In genomic region chr3:136811701-136812100, GRCh38 we compare ENCODE assay signal across 27 cellular contexts. TPM values are rescaled to one million over a fixed set of nuclear protein-coding genes. Genes with fewer than 3 reads are reported as not detected.
A peak's percentile ranks its signal among the peaks of the same experiment; 100 is the strongest.
DNase-seq lines count a peak whose midpoint lies in the region; FAIRE-seq and TF ChIP-seq lines count a peak whose summit lies in the region.
"Had no signal": no experiment of that assay in that cellular context is flagged by ENCODE, and none has a peak within 500 bp of the region (broad histone marks: within the 10 kb centered on the region; RNA-seq: fewer than 3 reads in every experiment).

No MANE protein-coding gene starts in this region.

- DNase-seq in H9 (peak; percentile 62), endodermal cell (peak; percentile 90), mesendoderm (peak; percentile 79), GM19239 (ENCODE audit: insufficient read length, low spot score) (no peak), spleen (no peak), midbrain (lab: John Stamatoyannopoulos, UW) (no peak)
- DNase-seq: 8988T; ACHN; BE2C; C1 segment of cervical spinal cord; CD4-positive, alpha-beta memory T cell; CD4-positive, CD25-positive, alpha-beta regulatory T cell; CD8-positive, alpha-beta memory T cell; COR-L47; DMS 273 treated with DMSO at 0.1 percent for 48 hours; DMS153; DMS79; DND-41; EL; GDM1 had no signal

- H3K36me3 ChIP-seq in HEK293 (ENCODE audit: control insufficient read depth in 2 of 2, insufficient read depth in 1 of 2, low read length in 2 of 2) = no peaks in the 10 kb centered on the region
- no peaks in the 10 kb centered on the region for H3K36me3 ChIP-seq in endodermal cell (ENCODE audit: control insufficient read depth, insufficient read depth, low read length)
- no peaks in the 10 kb centered on the region for H3K36me3 ChIP-seq in mesendoderm (ENCODE audit: control insufficient read depth, insufficient read depth, low read length)
- no peaks in the 10 kb centered on the region for H3K36me3 ChIP-seq in spleen
- H3K36me3 ChIP-seq: BE2C, BLaER1 had no signal

- H3K4ac ChIP-seq in H9 (ENCODE audit: low read depth, low read length) (no peak overlapping the region), mesendoderm (ENCODE audit: low read depth, low read length) (no peak overlapping the region)

- H3K9ac ChIP-seq in H9 (ENCODE audit: extremely low read depth, insufficient read length, low read length) (no peak overlapping the region), endodermal cell (ENCODE audit: extremely low read depth, low read length, poor library complexity, severe bottlenecking) (no peak overlapping the region), mesendoderm (ENCODE audit: low read length) (no peak overlapping the region)
- H3K9ac ChIP-seq: BLaER1 had no signal

- H3K9me3 ChIP-seq in H9 (ENCODE audit: control insufficient read depth, low read depth, low read length) (peaks cover 5% of the 10 kb centered on the region), HEK293 (ENCODE audit: control insufficient read depth, insufficient read depth, low read depth, low read length) (no peaks in the 10 kb centered on the region), endodermal cell (ENCODE audit: control insufficient read depth, low read length) (peaks cover 5% of the 10 kb centered on the region), spleen (peaks cover 0 to 11% (median 4%) of the 10 kb centered on the region in 8 donors)
- H3K9me3 ChIP-seq: BE2C had no signal

- no peak overlapping the region for H3K18ac ChIP-seq in H9 (ENCODE audit: insufficient read length, low read depth, low read length)
- no peak overlapping the region for H3K18ac ChIP-seq in mesendoderm (ENCODE audit: low read length)

- H4K8ac ChIP-seq in H9 (replicated peaks; ENCODE audit: insufficient read length, low read depth, low read length) (no peak overlapping the region), mesendoderm (ENCODE audit: low read depth, low read length) (no peak overlapping the region)

- H3K4me2 ChIP-seq in H9 (ENCODE audit: insufficient read depth, insufficient read length, low read length) = no peak overlapping the region
- H3K4me2 ChIP-seq in mesendoderm (ENCODE audit: low read length) = no peak overlapping the region
- H3K4me2 ChIP-seq: BLaER1 had no signal

- no peak overlapping the region for H3T11ph ChIP-seq in H9 (ENCODE audit: low read length)

- H3K4me1 ChIP-seq in H9 (ENCODE audit: insufficient read depth, low read length) = no peaks in the 10 kb centered on the region
- no peaks in the 10 kb centered on the region for H3K4me1 ChIP-seq in HEK293 (ENCODE audit: control insufficient read depth, insufficient read depth, low read length)
- H3K4me1 ChIP-seq in endodermal cell (ENCODE audit: control insufficient read depth, insufficient read depth, low read length) = no peaks in the 10 kb centered on the region
- no peaks in the 10 kb centered on the region for H3K4me1 ChIP-seq in mesendoderm (ENCODE audit: control insufficient read depth, low read depth, low read length)
- H3K4me1 ChIP-seq in spleen = no peaks in the 10 kb centered on the region
- H3K4me1 ChIP-seq: BE2C, BLaER1 had no signal

- no peak for TF ChIP-seq CTCF in H9 (conservative IDR thresholded peaks at IDR 0.05)
- TF ChIP-seq CTCF in HEK293 (tag by site-specific recombination; IDR thresholded peaks at IDR 0.05) = no peak
- TF ChIP-seq CTCF in endodermal cell (conservative IDR thresholded peaks at IDR 0.05) = no peak
- TF ChIP-seq CTCF in spleen (IDR thresholded peaks at IDR 0.05 in 8 of 11, conservative IDR thresholded peaks at IDR 0.05 in 3 of 11) = no peak

- CTCF ChIA-PET in HEK293 (lab: Yijun Ruan, JAX) = no interaction called here

- no peak overlapping the region for H4K91ac ChIP-seq in H9 (ENCODE audit: insufficient read length, low read depth, low read length)

- no CpG with 5 or more reads among the region's 3 CpGs for WGBS in H9 (ENCODE audit: extremely low coverage, insufficient read length, low lambda C conversion rate)
- 86 to 90% methylated on average over 1 to 3 of the region's 3 CpGs for WGBS in endodermal cell (ENCODE audit: insufficient coverage in 1 of 2, insufficient read length in 1 of 2), 2 experiments
- WGBS in mesendoderm (ENCODE audit: extremely low coverage, insufficient coverage, low lambda C conversion rate) = no CpG with 5 or more reads among the region's 3 CpGs
- 92 to 100% (median 97%) methylated on average over 3 of the region's 3 CpGs for WGBS in spleen, 5 donors

- H3K4me3 Mint-ChIP-seq in H9 (no peak overlapping the region), endodermal cell (no peak overlapping the region)
- H3K4me3 Mint-ChIP-seq: CD14-positive monocyte; CD4-positive, alpha-beta memory T cell; CD8-positive, alpha-beta memory T cell had no signal

- H4K5ac ChIP-seq in H9 (ENCODE audit: insufficient read length, low read depth, low read length) = no peak overlapping the region
- no peak overlapping the region for H4K5ac ChIP-seq in mesendoderm (ENCODE audit: low read length)

- no peak overlapping the region for H2BK12ac ChIP-seq in H9 (ENCODE audit: insufficient read length, low read depth, low read length)

- no peaks in the 10 kb centered on the region for H3K23me2 ChIP-seq in H9 (ENCODE audit: insufficient read length, low read depth, low read length, poor library complexity, severe bottlenecking)

- H2BK15ac ChIP-seq in H9 (ENCODE audit: low read depth, low read length) (no peak overlapping the region), mesendoderm (replicated peaks; ENCODE audit: low read depth) (no peak overlapping the region)

- H3K4me3 ChIP-seq in HEK293 (ENCODE audit: low read depth, low read length) = no peak overlapping the region
- H3K4me3 ChIP-seq in endodermal cell (ENCODE audit: low read length) = no peak overlapping the region
- H3K4me3 ChIP-seq in mesendoderm (ENCODE audit: low read length) = no peak overlapping the region
- no peak overlapping the region for H3K4me3 ChIP-seq in spleen
- H3K4me3 ChIP-seq: BLaER1, GM12878 had no signal

- H3K14ac ChIP-seq in H9 (ENCODE audit: insufficient read depth, low read length) = no peak overlapping the region

- H3K27me3 ChIP-seq in H9 (ENCODE audit: insufficient read depth, low read length) (no peaks in the 10 kb centered on the region), endodermal cell (ENCODE audit: control insufficient read depth, insufficient read depth, low read length, poor library complexity, severe bottlenecking) (peaks cover 2% of the 10 kb centered on the region), mesendoderm (ENCODE audit: insufficient read depth, low read length, poor library complexity) (no peaks in the 10 kb centered on the region), spleen (replicated peaks in 1 of 7) (no peaks in the 10 kb centered on the region)
- H3K27me3 ChIP-seq: BE2C, BLaER1 had no signal

- intact Hi-C loops in spleen (cut with DNase I; ENCODE audit: low total_unique reads) = no loop called here

- H3K4me1 Mint-ChIP-seq in H9 = no peaks in the 10 kb centered on the region
- no peaks in the 10 kb centered on the region for H3K4me1 Mint-ChIP-seq in endodermal cell
- H3K4me1 Mint-ChIP-seq: CD14-positive monocyte; CD4-positive, alpha-beta memory T cell; CD4-positive, CD25-positive, alpha-beta regulatory T cell; CD8-positive, alpha-beta memory T cell had no signal

- H3K23ac ChIP-seq in H9 (ENCODE audit: insufficient read length, low read depth, low read length) (no peak overlapping the region), mesendoderm (ENCODE audit: low read length) (no peak overlapping the region)

- no peaks in the 10 kb centered on the region for H4K20me1 ChIP-seq in H9 (ENCODE audit: control insufficient read depth, insufficient read depth, insufficient read length)
- H4K20me1 ChIP-seq: BLaER1 had no signal

- no peak overlapping the region for H2BK20ac ChIP-seq in H9 (ENCODE audit: low read depth, low read length, poor library complexity, severe bottlenecking)

- H2BK5ac ChIP-seq in H9 (ENCODE audit: insufficient read length, low read length) (no peak overlapping the region), mesendoderm (ENCODE audit: low read length) (no peak overlapping the region)

- H2AK5ac ChIP-seq in H9 (ENCODE audit: insufficient read length, low read length) = no peak overlapping the region
- H2AK5ac ChIP-seq in mesendoderm (ENCODE audit: low read length) = no peak overlapping the region

- FAIRE-seq in GM19239 (lab: Jason Lieb, UNC) = no peak
- FAIRE-seq: A204.1, GM12878, GM12892, GM18507 had no signal

- H3K27ac ChIP-seq in H9 (ENCODE audit: insufficient read length, low read depth, low read length) = no peak overlapping the region
- no peak overlapping the region for H3K27ac ChIP-seq in HEK293 (ENCODE audit: extremely low read depth, low read depth, low read length)
- no peak overlapping the region for H3K27ac ChIP-seq in endodermal cell (ENCODE audit: low read depth, low read length)
- no peak overlapping the region for H3K27ac ChIP-seq in mesendoderm (ENCODE audit: low read depth, low read length)
- H3K27ac ChIP-seq in spleen = no peak overlapping the region
- H3K27ac ChIP-seq: BLaER1 had no signal

- H2AFZ ChIP-seq in H9 (ENCODE audit: low read length) = no peak overlapping the region

- H3K79me2 ChIP-seq in H9 (ENCODE audit: insufficient read depth, low read length) (no peaks in the 10 kb centered on the region), mesendoderm (ENCODE audit: control insufficient read depth, insufficient read depth, low read length) (no peaks in the 10 kb centered on the region)

- no peak for TF ChIP-seq POLR2A in spleen (IDR thresholded peaks at IDR 0.05)

- H3K27ac Mint-ChIP-seq in H9 = no peak overlapping the region
- no peak overlapping the region for H3K27ac Mint-ChIP-seq in endodermal cell
- H3K27ac Mint-ChIP-seq: CD14-positive monocyte; CD4-positive, alpha-beta memory T cell; CD4-positive, CD25-positive, alpha-beta regulatory T cell; CD8-positive, alpha-beta memory T cell had no signal

- H3K36me3 Mint-ChIP-seq in H9 (ENCODE audit: insufficient read depth in 1 of 3, low read depth in 3 of 3) = peaks cover 0 to 8% (median 5%) of the 10 kb centered on the region in 3 experiments; a peak in 4 of 7 replicates
- no peaks in the 10 kb centered on the region for H3K36me3 Mint-ChIP-seq in endodermal cell (ENCODE audit: low read depth)
- H3K36me3 Mint-ChIP-seq: CD14-positive monocyte; CD4-positive, alpha-beta memory T cell; CD8-positive, alpha-beta memory T cell had no signal

- H2BK120ac ChIP-seq in H9 (ENCODE audit: low read depth, low read length, poor library complexity, severe bottlenecking) (no peak overlapping the region), mesendoderm (ENCODE audit: low read depth, low read length) (no peak overlapping the region)

- POLR2A ChIA-PET in HEK293 (lab: Yijun Ruan, JAX) = no interaction called here

- H3K79me1 ChIP-seq in H9 (ENCODE audit: insufficient read depth, low read depth, low read length, poor library complexity, severe bottlenecking) (no peaks in the 10 kb centered on the region), mesendoderm (ENCODE audit: low read length) (no peaks in the 10 kb centered on the region)

- H3K27me3 Mint-ChIP-seq in H9 (ENCODE audit: low read depth) = no peaks in the 10 kb centered on the region; the same call in 1 of the 2 replicates
- peaks cover under 1% of the 10 kb centered on the region for H3K27me3 Mint-ChIP-seq in endodermal cell (ENCODE audit: insufficient read depth)

- no peak overlapping the region for H3K56ac ChIP-seq in H9 (ENCODE audit: insufficient read length, low read depth, low read length)
- H3K56ac ChIP-seq in mesendoderm (ENCODE audit: low read length) = no peak overlapping the region

- H3K9me3 Mint-ChIP-seq in H9 (peaks cover 6 to 12% of the 10 kb centered on the region in 2 experiments; a peak in 2 of 5 replicates), endodermal cell (peaks cover 13% of the 10 kb centered on the region)
- H3K9me3 Mint-ChIP-seq: CD4-positive, CD25-positive, alpha-beta regulatory T cell; CD8-positive, alpha-beta memory T cell had no signal

RNA-seq across cellular contexts. Expression of gene SLC35G2, which starts 7.2 kb away (rescaled TPM):
- total RNA-seq in H9 (2021) (5.4 and 6.6 TPM in 2 replicates), endodermal cell (1 to 10 TPM in 1 of 2 donors, under 1 TPM in 1; 0.77 to 1.4 TPM), spleen (1 to 10 TPM; 2.8 to 7.7 (median 4.1) TPM)
- 5.0 TPM for polyA plus RNA-seq in endodermal cell (2013, experiment 1 of 2)
- polyA plus RNA-seq in endodermal cell (2013, experiment 2 of 2) = 4.9 TPM
- 2.9 TPM for polyA plus RNA-seq in mesendoderm (2013, experiment 1 of 2)
- polyA plus RNA-seq in mesendoderm (2013, experiment 2 of 2) = 3.4 TPM
- polyA plus RNA-seq in spleen = 1 to 10 TPM; 1.1 to 2.1 (median 1.6) TPM
- polyA plus RNA-seq: CD14-positive monocyte had no signal

RNA-seq across cellular contexts. Expression of gene NCK1, which starts 50.3 kb away (rescaled TPM):
- total RNA-seq in H9 (2021) (26.4 and 27.5 TPM in 2 replicates), endodermal cell (10 to 100 TPM; 24.5 to 28.9 TPM), spleen (10 to 100 TPM; 41.9 to 54.7 (median 48.3) TPM)
- polyA plus RNA-seq in endodermal cell (2013, experiment 1 of 2) = 31.7 TPM
- polyA plus RNA-seq in endodermal cell (2013, experiment 2 of 2) = 29.0 TPM
- polyA plus RNA-seq in mesendoderm (2013, experiment 1 of 2) = 22.7 TPM
- polyA plus RNA-seq in mesendoderm (2013, experiment 2 of 2) = 23.2 TPM
- 10 to 100 TPM; 12.5 to 21.9 (median 19.5) TPM for polyA plus RNA-seq in spleen

RNA-seq across cellular contexts. Expression of gene STAG1, which starts 59.5 kb away (rescaled TPM):
- 31.2 and 34.6 TPM in 2 replicates for total RNA-seq in H9 (2021)
- total RNA-seq in endodermal cell = 10 to 100 TPM; 26.8 to 29.8 TPM
- polyA plus RNA-seq in endodermal cell (2013, experiment 1 of 2) = 20.2 TPM
- polyA plus RNA-seq in endodermal cell (2013, experiment 2 of 2) = 22.0 TPM
- 13.9 TPM for polyA plus RNA-seq in mesendoderm (2013, experiment 1 of 2)
- 14.0 TPM for polyA plus RNA-seq in mesendoderm (2013, experiment 2 of 2)
- 10 to 100 TPM; 40.0 to 61.6 (median 51.9) TPM for total RNA-seq in spleen
- polyA plus RNA-seq in spleen = 1 to 10 TPM; 7.2 to 9.2 (median 8.5) TPM

Comparison
In these comparisons a context has a peak if more than half of its experiments do, and no peak if none do; other contexts are left out.
1. DNase-seq: peak in H9 (single experiment), endodermal cell (single experiment) and mesendoderm (single experiment); none in GM19239 (single experiment), spleen (single experiment) and midbrain (single experiment).